17 cellular contexts compared by ENCODE assay signal in genomic region chr17:12624221-12624620, GRCh38. TPM values are rescaled to one million over a fixed set of nuclear protein-coding genes. Genes with fewer than 3 reads are reported as not detected.
"Had no signal": no experiment of that assay in that cellular context is flagged by ENCODE, and none has a peak within 500 bp of the region (broad histone marks: within the 10 kb centered on the region; RNA-seq: fewer than 3 reads in every experiment).

No MANE protein-coding gene starts in this region.

- H3K36me3 ChIP-seq: breast epithelium, tibial artery had no signal

- H3K4me1 ChIP-seq: breast epithelium, psoas muscle had no signal

- H3K27me3 ChIP-seq: breast epithelium, tibial artery had no signal

- H3K4me2 ChIP-seq: SK-N-SH had no signal

- H3K27ac ChIP-seq: breast epithelium, psoas muscle had no signal

- DNase-seq: activated CD4-positive, alpha-beta T cell treated with anti-CD3 and anti-CD28 coated beads, Interleukin-2, amount 10 ng/mL, durations not matched to agents 24 days and 14 days; activated CD8-positive, alpha-beta T cell treated with anti-CD3 and anti-CD28 coated beads for 36 hours; activated naive CD4-positive, alpha-beta T cell; activated T-cell treated with anti-CD3 and anti-CD28 coated beads, Interleukin-2, amount 50 U/mL, for 1 hour; anterior cingulate cortex; endodermal cell; left colon; psoas muscle; SHP77 treated with DMSO at 0.1 percent for 48 hours; SK-N-SH; stimulated activated naive CD4-positive, alpha-beta T cell; T-cell; tibial artery had no signal

- H3K9me3 ChIP-seq: breast epithelium, psoas muscle, SK-N-SH, tibial artery had no signal

- ATAC-seq: activated CD8-positive, alpha-beta T cell treated with anti-CD3 and anti-CD28 coated beads for 36 hours; activated T-helper 17 cell treated with anti-CD3 and anti-CD28 coated beads, Interleukin-2, amount 50 U/mL, for 72 hours; left colon; psoas muscle; sciatic nerve; T-cell had no signal

- H3K9ac ChIP-seq: SK-N-SH had no signal

- H3K4me3 ChIP-seq: breast epithelium, psoas muscle, tibial artery had no signal

RNA-seq across cellular contexts. Expression of gene MYOCD, which starts 41.5 kb away (rescaled TPM):
- total RNA-seq: activated CD4-positive, alpha-beta T cell treated with anti-CD3 and anti-CD28 coated beads, Interleukin-2, amount 10 ng/mL, durations not matched to agents 24 days and 14 days; activated CD8-positive, alpha-beta T cell treated with anti-CD3 and anti-CD28 coated beads for 36 hours; activated T-helper 17 cell treated with anti-CD3 and anti-CD28 coated beads, Interleukin-2, amount 50 U/mL, for 72 hours; mononuclear cell; T-cell had no signal
- polyA plus RNA-seq: SK-N-SH had no signal
